15 cellular contexts compared by ENCODE assay signal in genomic region chr11:8814923-8815240, GRCh38.
DNase-seq lines count a peak whose midpoint lies in the region; FAIRE-seq and TF ChIP-seq lines count a peak whose summit lies in the region.
"Had no signal": no experiment of that assay in that cellular context is flagged by ENCODE, and none has a peak within 500 bp of the region (broad histone marks: within the 10 kb centered on the region; RNA-seq: fewer than 3 reads in every experiment).

No MANE protein-coding gene starts in this region.

- FAIRE-seq in GM12891 (lab: Jason Lieb, UNC): no peak

- H3K9me3 ChIP-seq in breast epithelium: no peaks in the 10 kb centered on the region
- H3K9me3 ChIP-seq in endodermal cell (ENCODE audit: control insufficient read depth, low read length): no peaks in the 10 kb centered on the region
- no peaks in the 10 kb centered on the region for H3K9me3 ChIP-seq in muscle layer of colon (ENCODE audit: low read length)
- H3K9me3 ChIP-seq: ascending aorta had no signal

- H3K27ac ChIP-seq in breast epithelium (peak overlapping the region; percentile 70 to 78), endodermal cell (ENCODE audit: low read depth, low read length) (no peak overlapping the region), muscle layer of colon (ENCODE audit: low read depth, low read length) (peak overlapping the region; percentile 27)
- H3K27ac ChIP-seq: ascending aorta had no signal

- TF ChIP-seq POLR2A in breast epithelium (IDR thresholded peaks at IDR 0.05): no peak
- no peak for TF ChIP-seq POLR2A in GM12891 (IDR thresholded peaks at IDR 0.05; ENCODE audit: low read depth, low read length)

- H3K4me3 Mint-ChIP-seq in MCF 10A (ENCODE audit: unreplicated experiment) (no peak overlapping the region), endodermal cell (no peak overlapping the region), progenitor cell of endocrine pancreas (ENCODE audit: low read depth) (no peak overlapping the region)
- no peak overlapping the region for H3K4me3 Mint-ChIP-seq in activated CD4-positive, alpha-beta T cell treated with anti-CD3 and anti-CD28 coated beads, Interleukin-2, amount 10 ng/mL, durations not matched to agents 24 days and 14 days
- H3K4me3 Mint-ChIP-seq: activated T-cell treated with anti-CD3 and anti-CD28 coated beads, Interleukin-2, amount 50 U/mL, for 4 hours; nephron; T-helper 1 cell treated with Interleukin-12 subunit alpha and Interleukin-12 subunit beta and Interleukin-4 antibody, amounts not matched to agents 30 μg/mL and 1 μg/mL, for 36 hours had no signal

- H3K36me3 Mint-ChIP-seq in MCF 10A (ENCODE audit: insufficient read depth, unreplicated experiment): no peaks in the 10 kb centered on the region
- peaks cover 6% of the 10 kb centered on the region for H3K36me3 Mint-ChIP-seq in endodermal cell (ENCODE audit: low read depth)
- H3K36me3 Mint-ChIP-seq in activated CD4-positive, alpha-beta T cell treated with anti-CD3 and anti-CD28 coated beads, Interleukin-2, amount 10 ng/mL, durations not matched to agents 24 days and 14 days (ENCODE audit: low read depth): no peaks in the 10 kb centered on the region
- no peaks in the 10 kb centered on the region for H3K36me3 Mint-ChIP-seq in progenitor cell of endocrine pancreas (ENCODE audit: insufficient read depth)

- no TSS peak for BruUV-seq in MCF 10A (replicated peaks; lab: Mats Ljungman, UMichigan)

- TF ChIP-seq CTCF in breast epithelium (IDR thresholded peaks at IDR 0.05) (no peak), MCF 10A (IDR thresholded peaks at IDR 0.05; ENCODE audit: unreplicated experiment) (no peak), endodermal cell (conservative IDR thresholded peaks at IDR 0.05) (no peak), progenitor cell of endocrine pancreas (IDR thresholded peaks at IDR 0.05; ENCODE audit: unreplicated experiment) (no peak)

- H3K4me3 ChIP-seq in breast epithelium: no peak overlapping the region
- no peak overlapping the region for H3K4me3 ChIP-seq in endodermal cell (ENCODE audit: low read length)
- no peak overlapping the region for H3K4me3 ChIP-seq in muscle layer of colon (ENCODE audit: low read depth in 1 of 2, low read length in 2 of 2)
- H3K4me3 ChIP-seq: ascending aorta, dorsolateral prefrontal cortex had no signal

- DNase-seq in breast epithelium (ENCODE audit: low spot score in 2 of 2) (no peak), MCF 10A (ENCODE audit: unreplicated experiment) (no peak), endodermal cell (peak; percentile 48), NCI-H82 (lab: John Stamatoyannopoulos, UW) (no peak), GM12891 (ENCODE audit: insufficient read length, low spot score) (no peak), progenitor cell of endocrine pancreas (ENCODE audit: low spot score, unreplicated experiment) (no peak)
- no peak for DNase-seq in activated CD4-positive, alpha-beta T cell treated with anti-CD3 and anti-CD28 coated beads, Interleukin-2, amount 10 ng/mL, durations not matched to agents 24 days and 14 days
- DNase-seq: 8988T; activated CD4-positive, alpha-beta T cell treated with anti-CD3 and anti-CD28 coated beads for 48 hours; activated T-cell treated with anti-CD3 and anti-CD28 coated beads, Interleukin-2, amount 50 U/mL, for 4 hours; dorsolateral prefrontal cortex had no signal

- H3K4me1 Mint-ChIP-seq in MCF 10A (ENCODE audit: insufficient read depth, unreplicated experiment) (no peaks in the 10 kb centered on the region), endodermal cell (peaks cover 30% of the 10 kb centered on the region), progenitor cell of endocrine pancreas (ENCODE audit: low read depth) (peaks cover 13% of the 10 kb centered on the region)
- peaks cover 9% of the 10 kb centered on the region for H3K4me1 Mint-ChIP-seq in activated CD4-positive, alpha-beta T cell treated with anti-CD3 and anti-CD28 coated beads, Interleukin-2, amount 10 ng/mL, durations not matched to agents 24 days and 14 days

- POLR2A ChIA-PET in MCF 10A (lab: Yijun Ruan, JAX): interaction anchor here (0.7 to 3.0 kb wide), 13 partner anchors 8 to 148 kb away, joined by 3 to 24 read pairs (median 5); partner anchors contain the start of genes AKIP1, RPL27A and TRIM66

- H3K4me1 ChIP-seq in breast epithelium: peaks cover 0 to 14% of the 10 kb centered on the region in 2 donors
- peaks cover 25% of the 10 kb centered on the region for H3K4me1 ChIP-seq in endodermal cell (ENCODE audit: control insufficient read depth, insufficient read depth, low read length)
- H3K4me1 ChIP-seq in muscle layer of colon (ENCODE audit: insufficient read depth, low read length): peaks cover 39% of the 10 kb centered on the region

- H3K9ac ChIP-seq in endodermal cell (ENCODE audit: extremely low read depth, low read length, poor library complexity, severe bottlenecking) (peak overlapping the region; percentile 26), muscle layer of colon (ENCODE audit: low read length) (no peak overlapping the region)

- intact Hi-C loops in breast epithelium (cut with DNase I; ENCODE audit: low total_unique reads): no loop called here
- intact Hi-C loops in MCF 10A (cut with micrococcal nuclease): no loop called here
- intact Hi-C loops in activated CD4-positive, alpha-beta T cell treated with anti-CD3 and anti-CD28 coated beads, Interleukin-2, amount 10 ng/mL, durations not matched to agents 24 days and 14 days (cut with micrococcal nuclease): loop anchor here (5.0 to 10.0 kb wide), 2 partner anchors 97 to 130 kb away; partner anchors contain the start of genes AKIP1, RPL27A and TRIM66

- no peaks in the 10 kb centered on the region for H3K9me3 Mint-ChIP-seq in MCF 10A (ENCODE audit: unreplicated experiment)
- peaks cover 8% of the 10 kb centered on the region for H3K9me3 Mint-ChIP-seq in endodermal cell
- H3K9me3 Mint-ChIP-seq in activated CD4-positive, alpha-beta T cell treated with anti-CD3 and anti-CD28 coated beads, Interleukin-2, amount 10 ng/mL, durations not matched to agents 24 days and 14 days: no peaks in the 10 kb centered on the region
- no peaks in the 10 kb centered on the region for H3K9me3 Mint-ChIP-seq in progenitor cell of endocrine pancreas (ENCODE audit: low read depth)
- H3K9me3 Mint-ChIP-seq: activated T-cell treated with anti-CD3 and anti-CD28 coated beads, Interleukin-2, amount 50 U/mL, for 4 hours; nephron; T-helper 1 cell treated with Interleukin-12 subunit alpha and Interleukin-12 subunit beta and Interleukin-4 antibody, amounts not matched to agents 30 μg/mL and 1 μg/mL, for 36 hours had no signal

- H3K27ac Mint-ChIP-seq in MCF 10A (ENCODE audit: low read depth, unreplicated experiment): no peak overlapping the region
- H3K27ac Mint-ChIP-seq in endodermal cell: no peak overlapping the region
- no peak overlapping the region for H3K27ac Mint-ChIP-seq in activated CD4-positive, alpha-beta T cell treated with anti-CD3 and anti-CD28 coated beads, Interleukin-2, amount 10 ng/mL, durations not matched to agents 24 days and 14 days
- no peak overlapping the region for H3K27ac Mint-ChIP-seq in progenitor cell of endocrine pancreas
- H3K27ac Mint-ChIP-seq: nephron; T-helper 1 cell treated with Interleukin-12 subunit alpha and Interleukin-12 subunit beta and Interleukin-4 antibody, amounts not matched to agents 30 μg/mL and 1 μg/mL, for 36 hours had no signal

- H3K36me3 ChIP-seq in breast epithelium (no peaks in the 10 kb centered on the region), endodermal cell (ENCODE audit: control insufficient read depth, insufficient read depth, low read length) (no peaks in the 10 kb centered on the region), muscle layer of colon (ENCODE audit: insufficient read depth, low read length) (no peaks in the 10 kb centered on the region)
- H3K36me3 ChIP-seq: ascending aorta had no signal

- WGBS in endodermal cell (ENCODE audit: insufficient coverage in 1 of 2, insufficient read length in 1 of 2), 2 experiments: 82 to 83% methylated on average over 1 to 2 of the region's 2 CpGs

- CTCF ChIA-PET in MCF 10A (lab: Yijun Ruan, JAX): interaction anchor here (0.6 to 2.5 kb wide), 11 partner anchors 12 to 195 kb away, joined by 3 to 10 read pairs (median 3); no protein-coding TSS in a partner anchor

- H3K27me3 Mint-ChIP-seq in MCF 10A (ENCODE audit: insufficient read depth, unreplicated experiment): no peaks in the 10 kb centered on the region
- H3K27me3 Mint-ChIP-seq in endodermal cell (ENCODE audit: insufficient read depth): no peaks in the 10 kb centered on the region
- H3K27me3 Mint-ChIP-seq in activated CD4-positive, alpha-beta T cell treated with anti-CD3 and anti-CD28 coated beads, Interleukin-2, amount 10 ng/mL, durations not matched to agents 24 days and 14 days: peaks cover 17% of the 10 kb centered on the region
- no peaks in the 10 kb centered on the region for H3K27me3 Mint-ChIP-seq in progenitor cell of endocrine pancreas

- H3K27me3 ChIP-seq in breast epithelium (no peaks in the 10 kb centered on the region), endodermal cell (ENCODE audit: control insufficient read depth, insufficient read depth, low read length, poor library complexity, severe bottlenecking) (no peaks in the 10 kb centered on the region), muscle layer of colon (ENCODE audit: control insufficient read depth in 1 of 2, insufficient read depth in 2 of 2, low read length in 2 of 2) (no peaks in the 10 kb centered on the region)
- H3K27me3 ChIP-seq: ascending aorta, dorsolateral prefrontal cortex had no signal

TF ChIP-seq in GM12891, 5 proteins besides CTCF, POLR2A, EP300 and RAD21:
- TF ChIP-seq TAF1 (IDR thresholded peaks at IDR 0.05; ENCODE audit: low read depth, low read length): no peak
- no peak for TF ChIP-seq SPI1 (IDR thresholded peaks at IDR 0.05; ENCODE audit: low read depth, low read length)
- TF ChIP-seq PAX5 (IDR thresholded peaks at IDR 0.05; ENCODE audit: insufficient read depth, low read length, severe bottlenecking): no peak
- TF ChIP-seq POLR2AphosphoS5 (IDR thresholded peaks at IDR 0.05; ENCODE audit: low read depth, low read length): no peak
